In the genomic region with DNA sequence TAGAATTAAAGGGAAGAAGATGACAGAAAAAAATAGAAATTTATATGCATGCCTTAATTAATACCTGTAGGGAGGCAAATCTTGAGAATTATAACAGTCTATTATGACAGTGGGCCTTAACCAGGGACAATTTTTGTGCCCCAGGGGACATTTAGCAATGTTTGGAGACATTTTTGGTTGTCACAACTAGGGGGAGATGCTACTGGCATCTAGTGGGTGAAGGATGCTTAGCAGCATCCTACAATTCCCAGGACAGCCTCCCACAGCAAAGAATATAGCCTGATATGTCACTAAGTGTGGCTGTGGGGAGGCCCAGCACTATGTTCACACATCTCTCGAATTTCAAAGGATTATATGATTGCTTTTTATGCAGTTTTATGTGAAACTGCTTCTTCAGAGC, we compare ENCODE assay signal across 8 cellular contexts. TPM values are rescaled to one million over a fixed set of nuclear protein-coding genes. Genes with fewer than 3 reads are reported as not detected.
DNase-seq lines count a peak whose midpoint lies in the region; ATAC-seq and TF ChIP-seq lines count a peak whose summit lies in the region.

No MANE protein-coding gene starts in this region.

- no peak for ATAC-seq in GM18861 (IDR thresholded peaks at IDR 0.05; ENCODE audit: unreplicated experiment)

- peak; percentile 50 for TF ChIP-seq CTCF in AG04450 (IDR thresholded peaks at IDR 0.05; ENCODE audit: low read depth, low read length)
- TF ChIP-seq CTCF in GM12873 (IDR thresholded peaks at IDR 0.05; ENCODE audit: insufficient read depth, low read depth, low read length, missing control alignments): peak; percentile 70
- peak in 5 of 6 experiments; percentile 20 to 52 (median 28) for TF ChIP-seq CTCF in Peyer's patch (IDR thresholded peaks at IDR 0.05)
- TF ChIP-seq CTCF in GM10248 (IDR thresholded peaks at IDR 0.05; ENCODE audit: control extremely low read depth, extremely low read depth, low read depth, missing control alignments): no peak

- H3K9me3 ChIP-seq in AG04450 (ENCODE audit: control insufficient read depth, insufficient read depth, low read length) (no peaks in the 10 kb centered on the region), Peyer's patch (no peaks in the 10 kb centered on the region)

- TF ChIP-seq POLR2A in Peyer's patch (IDR thresholded peaks at IDR 0.05): no peak
- TF ChIP-seq POLR2A in erythroblast (IDR thresholded peaks at IDR 0.05; ENCODE audit: low read length): no peak

- DNase-seq in AG04450 (ENCODE audit: low read depth, low spot score) (no peak), Peyer's patch (no peak), erythroblast (lab: John Stamatoyannopoulos, UW) (peak; percentile 20 to 40), superior temporal gyrus (ENCODE audit: extremely low spot score) (peak; percentile 36), GM10248 (ENCODE audit: extremely low spot score) (no peak)
- DNase-seq in stimulated activated CD4-positive, alpha-beta T cell treated with anti-CD3 and anti-CD28 coated beads, Interleukin-4, amount 100 ng/mL, for 1 hour: no peak

- H3K4me3 ChIP-seq in AG04450 (ENCODE audit: low read depth, low read length) (no peak overlapping the region), Peyer's patch (no peak overlapping the region)

- POLR2A ChIA-PET in AG04450 (lab: Yijun Ruan, JAX): no interaction called here
- POLR2A ChIA-PET in GM10248 (lab: Yijun Ruan, JAX): no interaction called here

- H3K4me1 ChIP-seq in Peyer's patch: peaks cover 0 to 5% (median 0%) of the 10 kb centered on the region in 4 donors

- no peaks in the 10 kb centered on the region for H3K36me3 ChIP-seq in Peyer's patch

- H3K27me3 ChIP-seq in AG04450 (ENCODE audit: control insufficient read depth, insufficient read depth, low read length) (no peaks in the 10 kb centered on the region), Peyer's patch (no peaks in the 10 kb centered on the region)

- H3K27ac ChIP-seq in AG04450 (ENCODE audit: low read depth, low read length) (no peak overlapping the region), Peyer's patch (peak overlapping the region in 1 of 4 donors; percentile 13)

- CTCF ChIA-PET in AG04450 (lab: Charles Lee): no interaction called here
- CTCF ChIA-PET in GM10248 (lab: Yijun Ruan, JAX): no interaction called here

RNA-seq across cellular contexts. Expression of gene GPR82, which starts 10.5 kb away (rescaled TPM):
- not detected in 2 replicates for polyA plus RNA-seq in AG04450 (2011; rRNA removed)
- not detected in 2 replicates for polyA minus RNA-seq in AG04450 (2011; rRNA and poly(A)+ RNA removed)
- 1 to 10 TPM in 1 of 4 donors, under 1 TPM in 2, not detected in 1; 0.40 to 1.7 (median 0.88) TPM for total RNA-seq in Peyer's patch

RNA-seq across cellular contexts. Expression of gene GPR34, which starts 45.8 kb away (rescaled TPM):
- not detected in 2 replicates for polyA plus RNA-seq in AG04450 (2011; rRNA removed)
- not detected in 2 replicates for polyA minus RNA-seq in AG04450 (2011; rRNA and poly(A)+ RNA removed)
- 10 to 100 TPM in 1 of 4 donors, 1 to 10 TPM in 3; 1.5 to 21.5 (median 3.7) TPM for total RNA-seq in Peyer's patch

Comparison
In these comparisons a context has a peak if more than half of its experiments do, and no peak if none do; other contexts are left out.
1. DNase-seq: peak in erythroblast (2 of 2) and superior temporal gyrus (single experiment); none in AG04450 (single experiment), Peyer's patch (0 of 3), stimulated activated CD4-positive, alpha-beta T cell treated with anti-CD3 and anti-CD28 coated beads, Interleukin-4, amount 100 ng/mL, for 1 hour (single experiment) and GM10248 (single experiment).